ENCODE assay signal across 1 cellular context in the genomic region with DNA sequence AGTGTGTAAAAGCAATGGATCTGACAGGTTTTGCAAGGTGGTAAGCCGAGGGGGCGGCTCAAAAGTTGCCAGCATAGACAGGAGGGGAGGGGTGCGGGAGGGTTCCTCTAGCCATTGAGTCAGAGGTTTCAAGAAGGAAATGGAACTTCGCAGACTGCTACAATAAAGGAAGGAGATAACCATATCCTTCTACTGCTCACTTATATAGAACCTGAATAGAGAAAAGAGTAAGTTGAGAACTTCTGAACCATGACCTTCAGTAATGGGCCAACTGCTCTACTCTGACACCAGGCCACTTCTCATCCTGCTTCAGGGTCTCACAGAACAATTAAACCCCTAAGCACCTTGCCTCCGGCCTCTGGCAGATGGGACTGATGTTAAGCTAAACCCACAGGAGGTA.
TF ChIP-seq lines count a peak whose summit lies in the region.

No MANE protein-coding gene starts in this region.

TF ChIP-seq in SK-N-SH, 30 proteins besides CTCF, POLR2A, EP300 and RAD21 (continued from another document):
- TF ChIP-seq RFX5 (IDR thresholded peaks at IDR 0.05; ENCODE audit: low read length) (no peak), GABPA (IDR thresholded peaks at IDR 0.05; ENCODE audit: low read depth) (no peak)
- TF ChIP-seq, protein P1, sequence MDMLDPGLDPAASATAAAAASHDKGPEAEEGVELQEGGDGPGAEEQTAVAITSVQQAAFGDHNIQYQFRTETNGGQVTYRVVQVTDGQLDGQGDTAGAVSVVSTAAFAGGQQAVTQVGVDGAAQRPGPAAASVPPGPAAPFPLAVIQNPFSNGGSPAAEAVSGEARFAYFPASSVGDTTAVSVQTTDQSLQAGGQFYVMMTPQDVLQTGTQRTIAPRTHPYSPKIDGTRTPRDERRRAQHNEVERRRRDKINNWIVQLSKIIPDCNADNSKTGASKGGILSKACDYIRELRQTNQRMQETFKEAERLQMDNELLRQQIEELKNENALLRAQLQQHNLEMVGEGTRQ (IDR thresholded peaks at IDR 0.05; ENCODE audit: borderline replicate concordance, low read depth, low read length), result no peak
